25 cellular contexts compared by ENCODE assay signal in the genomic region with DNA sequence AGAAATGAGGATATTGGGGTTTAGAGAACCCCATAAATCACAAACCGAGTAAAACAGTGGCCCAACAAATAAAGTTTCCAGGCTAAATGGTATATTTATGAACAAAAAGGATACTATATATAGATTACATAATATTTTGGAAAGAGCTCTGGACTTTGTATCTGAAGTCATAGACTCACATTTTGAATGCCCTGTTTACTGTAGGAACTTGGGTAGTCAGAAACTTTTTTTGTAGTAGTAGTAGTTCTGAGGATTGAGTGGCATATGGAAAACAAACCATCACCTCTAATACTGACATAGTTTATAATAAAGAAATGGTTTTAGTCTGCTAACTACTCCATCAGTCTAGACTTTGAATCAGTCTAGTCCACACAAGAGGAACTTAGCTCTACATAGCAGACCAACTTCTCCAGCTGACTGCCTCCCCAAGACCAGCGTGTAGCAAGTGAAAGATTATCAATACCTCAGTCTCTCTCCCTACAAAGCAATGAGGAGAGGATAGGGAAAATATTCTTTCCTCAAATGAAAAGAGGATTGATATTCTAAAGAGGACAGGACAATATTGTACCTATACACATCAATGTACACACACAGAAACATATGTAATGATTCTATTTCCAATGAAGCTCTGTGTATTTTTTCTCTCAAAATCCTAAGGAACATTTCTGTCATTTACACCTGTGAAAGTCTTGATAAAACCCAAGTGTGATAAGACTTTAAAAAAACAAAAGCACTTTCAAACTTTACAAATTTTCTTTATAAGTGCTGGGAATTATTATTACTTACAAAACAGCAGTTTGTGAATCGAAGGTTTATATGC.
"Had no signal": no experiment of that assay in that cellular context is flagged by ENCODE, and none has a peak within 500 bp of the region (broad histone marks: within the 10 kb centered on the region; RNA-seq: fewer than 3 reads in every experiment).

No MANE protein-coding gene starts in this region.

- H3K27me3 ChIP-seq: colonic mucosa, esophagus muscularis mucosa, esophagus squamous epithelium, foreskin keratinocyte, gastrocnemius medialis, heart left ventricle, heart right ventricle had no signal

- H3K4me3 ChIP-seq: colonic mucosa, coronary artery, esophagus muscularis mucosa, esophagus squamous epithelium, gastrocnemius medialis, gastroesophageal sphincter, heart left ventricle, heart right ventricle had no signal

- DNase-seq: colonic mucosa; cortex of kidney; dermis blood vessel endothelial cell; effector CD4-positive, alpha-beta T cell; effector CD8-positive, alpha-beta T cell; effector memory CD4-positive, alpha-beta T cell; effector memory CD8-positive, alpha-beta T cell; endodermal cell; erythroblast; esophagus squamous epithelium; foreskin fibroblast; foreskin keratinocyte; foreskin melanocyte; gastrocnemius medialis; glutamatergic neuron; heart left ventricle; heart right ventricle had no signal

- H3K4me1 ChIP-seq: colonic mucosa, esophagus muscularis mucosa, esophagus squamous epithelium, foreskin keratinocyte, gastrocnemius medialis, gastroesophageal sphincter, heart left ventricle, heart right ventricle had no signal

- H3K36me3 ChIP-seq: colonic mucosa, esophagus muscularis mucosa, esophagus squamous epithelium, gastrocnemius medialis, gastroesophageal sphincter, heart left ventricle, heart right ventricle had no signal

- ATAC-seq: effector memory CD8-positive, alpha-beta T cell; esophagus mucosa; foreskin keratinocyte; gastrocnemius medialis; gastroesophageal sphincter; heart left ventricle; heart right ventricle had no signal

- H3K9me3 ChIP-seq: colonic mucosa, gastrocnemius medialis had no signal

- H3K27ac ChIP-seq: colonic mucosa, coronary artery, epithelial cell of prostate, esophagus muscularis mucosa, esophagus squamous epithelium, foreskin keratinocyte, gastrocnemius medialis, gastroesophageal sphincter, heart left ventricle, heart right ventricle had no signal

- FAIRE-seq: colon, endometrium, endothelial cell of umbilical vein had no signal
